ENCODE assay signal across 8 cellular contexts in the genomic region with DNA sequence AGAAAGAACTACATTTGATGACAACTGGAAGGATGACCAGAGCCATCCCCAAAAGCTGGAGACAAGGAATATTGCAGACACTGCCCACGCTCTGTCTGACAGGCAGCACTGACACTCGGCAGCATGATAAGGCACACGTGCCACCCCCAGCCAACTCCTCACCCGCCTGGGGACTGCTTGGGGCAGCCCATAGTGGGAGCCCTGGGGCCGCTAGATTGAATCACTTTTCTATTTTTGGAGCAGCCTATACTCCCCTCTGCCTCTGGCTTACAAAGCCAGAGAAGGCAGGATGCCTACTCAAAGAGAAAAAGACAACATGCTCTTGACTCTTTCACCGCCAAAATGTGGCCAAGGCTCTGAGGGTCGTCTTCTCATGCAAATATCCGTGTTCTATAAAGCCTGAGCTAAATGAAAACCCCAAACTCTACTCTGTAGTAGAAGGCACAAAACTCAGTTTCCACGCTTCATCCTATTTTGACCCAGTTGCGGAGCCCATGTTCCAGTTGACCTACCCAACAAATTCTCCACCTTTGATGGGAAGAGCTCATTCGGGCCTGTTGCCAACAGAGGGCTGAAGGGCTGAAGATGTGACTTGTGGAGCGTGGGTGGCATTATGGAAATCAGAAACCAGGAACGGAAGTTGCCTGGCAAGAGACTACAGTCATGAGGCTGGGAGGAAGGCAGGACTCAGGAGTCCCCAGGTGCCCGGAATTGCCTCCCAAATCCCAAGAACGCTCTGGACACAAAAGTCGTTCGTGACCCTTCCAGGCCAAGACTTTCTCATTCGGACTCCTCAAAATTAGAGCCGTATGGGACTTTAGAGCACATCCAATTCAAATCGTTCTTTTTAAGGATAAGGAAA. TPM values are rescaled to one million over a fixed set of nuclear protein-coding genes. Genes with fewer than 3 reads are reported as not detected.
DNase-seq lines count a peak whose midpoint lies in the region; ATAC-seq, FAIRE-seq and TF ChIP-seq lines count a peak whose summit lies in the region.

No MANE protein-coding gene starts in this region.

- intact Hi-C loops in MCF 10A (cut with micrococcal nuclease) (loop anchor here (1.0 to 5.0 kb wide), 2 partner anchors 18 to 36 kb away; no protein-coding TSS in a partner anchor), HepG2 (cut with micrococcal nuclease; ENCODE audit: unreplicated experiment) (no loop called here)

- peak; percentile 58 for FAIRE-seq in HepG2 (lab: Jason Lieb, UNC)

- peak overlapping the region; percentile 88 for H3K4me2 ChIP-seq in HepG2 (ENCODE audit: low read depth, low read length)

- H3K27ac Mint-ChIP-seq in MCF 10A (ENCODE audit: low read depth, unreplicated experiment): peak overlapping the region; percentile 93

- CTCF ChIA-PET in MCF 10A (lab: Yijun Ruan, JAX) (interaction anchor here (0.5 to 6.5 kb wide), 15 partner anchors 8 to 684 kb away, joined by 3 to 72 read pairs (median 6); no protein-coding TSS in a partner anchor), HepG2 (lab: Yijun Ruan, JAX; ENCODE audit: low intra/inter-chr PET ratio, low total read pairs) (no interaction called here)

- H3K27me3 ChIP-seq in HepG2 (ENCODE audit: control insufficient read depth in 1 of 2, insufficient read depth in 2 of 2, low read length in 2 of 2): no peaks in the 10 kb centered on the region; a peak in 1 of 5 replicates

- peaks cover 14% of the 10 kb centered on the region for H4K20me1 ChIP-seq in HepG2 (ENCODE audit: insufficient read depth, low read length)

- TF ChIP-seq CTCF in MCF 10A (IDR thresholded peaks at IDR 0.05; ENCODE audit: unreplicated experiment): no peak
- TF ChIP-seq CTCF in HepG2 (CRISPR knock-in tag; IDR thresholded peaks at IDR 0.05): no peak

- H3K9me3 ChIP-seq in HepG2 (ENCODE audit: low read length): no peaks in the 10 kb centered on the region

- peaks cover 16 to 41% of the 10 kb centered on the region in 2 experiments for H3K36me3 ChIP-seq in HepG2 (replicated peaks in 1 of 2; ENCODE audit: control insufficient read depth in 1 of 2, insufficient read depth in 2 of 2, low read length in 2 of 2)

- ATAC-seq in HG03064 (IDR thresholded peaks at IDR 0.05; ENCODE audit: low read depth, unreplicated experiment) (peak; percentile 40), HepG2 (peak; percentile 14; the same call in 2 of the 3 replicates)

- peak overlapping the region; percentile 78 for H3K27ac ChIP-seq in HepG2 (ENCODE audit: extremely low read length, insufficient read depth, low read length)

- in situ Hi-C loops in SK-MEL-5 (cut with HindIII; ENCODE audit: low pct_unique_long_range_greater_than_20kb, low sequenced_read_pairs): no loop called here
- in situ Hi-C loops in HepG2 (cut with HindIII; ENCODE audit: extremely low pct_ligation_motif_present, low pct_unique_long_range_greater_than_20kb): no loop called here

- DNase-seq in NCI-H146 (lab: John Stamatoyannopoulos, UW) (peak; percentile 30), NCI-H146 treated with DMSO at 0.1 percent for 48 hours (lab: John Stamatoyannopoulos, UW; ENCODE audit: unreplicated experiment) (no peak), SK-MEL-5 (ENCODE audit: low read depth, low spot score) (peak; percentile 52), MCF 10A (ENCODE audit: unreplicated experiment) (peak; percentile 77), HepG2 (ENCODE audit: low spot score) (peak; percentile 35), HuH-7 (ENCODE audit: low spot score) (no peak)
- DNase-seq in stimulated activated CD8-positive, alpha-beta memory T cell treated with anti-CD3 and anti-CD28 coated beads, Interleukin-15, amount 100 ng/mL, for 48 hours (ENCODE audit: low read depth in 2 of 2): peak; percentile 32 to 57

- POLR2A ChIA-PET in MCF 10A (lab: Yijun Ruan, JAX): interaction anchor here (0.7 to 10.4 kb wide), 30 partner anchors 8 to 470 kb away, joined by 3 to 210 read pairs (median 6); a partner anchor contains a TSS
- POLR2A ChIA-PET in HepG2 (lab: Yijun Ruan, JAX): interaction anchor here (0.7 to 7.1 kb wide), 13 partner anchors 10 to 178 kb away, joined by 3 to 115 read pairs (median 6); a partner anchor contains a TSS

- H3K9me3 Mint-ChIP-seq in MCF 10A (ENCODE audit: unreplicated experiment): no peaks in the 10 kb centered on the region

- H3K4me1 Mint-ChIP-seq in MCF 10A (ENCODE audit: insufficient read depth, unreplicated experiment): peaks cover 49% of the 10 kb centered on the region

- no peaks in the 10 kb centered on the region for H3K27me3 Mint-ChIP-seq in MCF 10A (ENCODE audit: insufficient read depth, unreplicated experiment)

- 0 out of 4 replicates have a peak, but pooled peaks of 1 of the 2 experiments have one; percentile 10 for TF ChIP-seq POLR2A in HepG2 (IDR thresholded peaks at IDR 0.05; ENCODE audit: insufficient read depth in 1 of 2, low read depth in 2 of 2, low read length in 2 of 2)

- BruUV-seq in MCF 10A (replicated peaks; lab: Mats Ljungman, UMichigan): TSS peak; percentile 31
- TSS peak; percentile 55 for BruUV-seq in HepG2 (replicated peaks; lab: Mats Ljungman, UMichigan)

- H2AFZ ChIP-seq in HepG2 (ENCODE audit: low read length): no peak overlapping the region

- no peak for TF ChIP-seq EP300 in HepG2 (IDR thresholded peaks at IDR 0.05; ENCODE audit: low read depth in 2 of 2, low read length in 2 of 2)
- no peak for TF ChIP-seq EP300 in HepG2 (CRISPR knock-in tag; IDR thresholded peaks at IDR 0.05; ENCODE audit: borderline replicate concordance)

- peak overlapping the region; percentile 96 for H3K9ac ChIP-seq in HepG2 (ENCODE audit: insufficient read depth, low read depth, low read length)

- H3K79me2 ChIP-seq in HepG2 (ENCODE audit: insufficient read depth, low read length): peaks cover 50% of the 10 kb centered on the region

- peaks cover 33% of the 10 kb centered on the region for H3K36me3 Mint-ChIP-seq in MCF 10A (ENCODE audit: insufficient read depth, unreplicated experiment)

- peaks cover 33% of the 10 kb centered on the region for H3K4me1 ChIP-seq in HepG2 (ENCODE audit: insufficient read depth, low read length)

- peak overlapping the region; percentile 92 for H3K4me3 Mint-ChIP-seq in MCF 10A (ENCODE audit: unreplicated experiment)

- peak overlapping the region; percentile 71 to 95 (median 87) for H3K4me3 ChIP-seq in HepG2 (replicated peaks in 1 of 3; ENCODE audit: insufficient read depth in 1 of 3, low read depth in 2 of 3, low read length in 3 of 3)

- WGBS in HepG2 (ENCODE audit: low lambda C conversion rate): 26% methylated on average over 18 of the region's 20 CpGs

- TF ChIP-seq RAD21 in HepG2 (CRISPR knock-in tag; IDR thresholded peaks at IDR 0.05): no peak

RNA-seq across cellular contexts. Expression of a gene that starts 1.1 kb away (rescaled TPM):
- 77.5 and 80.5 TPM in 2 replicates for total RNA-seq in SK-MEL-5 (2014; rRNA removed; shearing (Covaris generic))
- 76.8 and 93.4 TPM in 2 replicates for polyA plus RNA-seq in SK-MEL-5 (2015; cell fraction: cytosol; rRNA removed)
- 206 and 212 TPM in 2 replicates for polyA plus RNA-seq in SK-MEL-5 (2015; cell fraction: nucleus; rRNA removed)
- 118 and 140 TPM in 2 replicates for total RNA-seq in MCF 10A (2022)
- 63.3 and 84.0 TPM in 2 replicates for total RNA-seq in HepG2 (2016; rRNA removed; fragmentation: Illumina TruSeq; extraction: Trizol)
- 12.6 and 13.1 TPM in 2 replicates for total RNA-seq in HepG2 (2016; cell fraction: cytosol; rRNA removed; fragmentation: Illumina TruSeq; extraction: Trizol; ENCODE audit: low read depth)
- total RNA-seq in HepG2 (2016; cell fraction: insoluble cytoplasmic fraction; rRNA removed; fragmentation: Illumina TruSeq; extraction: Trizol): 55.1 and 82.8 TPM in 2 replicates
- 44.2 and 45.4 TPM in 2 replicates for total RNA-seq in HepG2 (2016; cell fraction: membrane; rRNA removed; fragmentation: Illumina TruSeq; extraction: Trizol)
- 75.1 and 86.3 TPM in 2 replicates for total RNA-seq in HepG2 (2016; cell fraction: nucleus; rRNA removed; fragmentation: Illumina TruSeq; extraction: Trizol)
- polyA plus RNA-seq in HepG2 (2011; rRNA removed): 50.5 and 65.4 TPM in 2 replicates
- 20.9 and 25.1 TPM in 2 replicates for polyA plus RNA-seq in HepG2 (2011; cell fraction: cytosol; rRNA removed)
- polyA plus RNA-seq in HepG2 (2011; cell fraction: nucleus; rRNA removed): 352 and 450 TPM in 2 replicates
- 45.3 and 71.3 TPM in 2 replicates for polyA plus RNA-seq in HepG2 (2012)
- polyA plus RNA-seq in HepG2 (2016; cell fraction: cytosol; fragmentation: Illumina TruSeq; extraction: Trizol; ENCODE audit: low read depth): 5.4 and 6.5 TPM in 2 replicates
- 37.6 and 46.7 TPM in 2 replicates for polyA plus RNA-seq in HepG2 (2016; cell fraction: insoluble cytoplasmic fraction; fragmentation: Illumina TruSeq; extraction: Trizol; ENCODE audit: low read depth)
- 22.0 and 23.8 TPM in 2 replicates for polyA plus RNA-seq in HepG2 (2016; cell fraction: membrane; fragmentation: Illumina TruSeq; extraction: Trizol; ENCODE audit: low read depth)
- polyA plus RNA-seq in HepG2 (2016; cell fraction: nucleus; fragmentation: Illumina TruSeq; extraction: Trizol; ENCODE audit: insufficient read depth, low read depth): 139 and 147 TPM in 2 replicates
- 53.9 and 57.0 TPM in 2 replicates for polyA minus RNA-seq in HepG2 (2011; rRNA and poly(A)+ RNA removed; ENCODE audit: low replicate concordance)
- polyA minus RNA-seq in HepG2 (2011; cell fraction: cytosol; rRNA and poly(A)+ RNA removed): 10.8 and 16.1 TPM in 2 replicates
- polyA minus RNA-seq in HepG2 (2011; cell fraction: nucleus; rRNA and poly(A)+ RNA removed): 54.7 and 55.9 TPM in 2 replicates

RNA-seq across cellular contexts. Expression of a gene that starts 2.6 kb away (rescaled TPM):
- 0.96 and 1.0 TPM in 2 replicates for total RNA-seq in SK-MEL-5 (2014; rRNA removed; shearing (Covaris generic))
- polyA plus RNA-seq in SK-MEL-5 (2015; cell fraction: cytosol; rRNA removed): 4.7 and 6.2 TPM in 2 replicates
- 23.9 and 44.5 TPM in 2 replicates for polyA plus RNA-seq in SK-MEL-5 (2015; cell fraction: nucleus; rRNA removed)
- 8.1 and 12.5 TPM in 2 replicates for total RNA-seq in MCF 10A (2022)
- total RNA-seq in HepG2 (2016; rRNA removed; fragmentation: Illumina TruSeq; extraction: Trizol): 1.0 and 1.9 TPM in 2 replicates
- 1.1 and 1.5 TPM in 2 replicates for total RNA-seq in HepG2 (2016; cell fraction: cytosol; rRNA removed; fragmentation: Illumina TruSeq; extraction: Trizol; ENCODE audit: low read depth)
- 0.64 and 1.5 TPM in 2 replicates for total RNA-seq in HepG2 (2016; cell fraction: insoluble cytoplasmic fraction; rRNA removed; fragmentation: Illumina TruSeq; extraction: Trizol)
- total RNA-seq in HepG2 (2016; cell fraction: membrane; rRNA removed; fragmentation: Illumina TruSeq; extraction: Trizol): 1.1 and 1.3 TPM in 2 replicates
- 2.0 and 2.1 TPM in 2 replicates for total RNA-seq in HepG2 (2016; cell fraction: nucleus; rRNA removed; fragmentation: Illumina TruSeq; extraction: Trizol)
- 0.99 and 1.2 TPM in 2 replicates for polyA plus RNA-seq in HepG2 (2011; rRNA removed)
- 0.76 and 0.85 TPM in 2 replicates for polyA plus RNA-seq in HepG2 (2011; cell fraction: cytosol; rRNA removed)
- polyA plus RNA-seq in HepG2 (2011; cell fraction: nucleus; rRNA removed): 5.2 and 5.4 TPM in 2 replicates
- polyA plus RNA-seq in HepG2 (2012): 1.4 and 1.9 TPM in 2 replicates
- 0.53 and 0.85 TPM in 2 replicates for polyA plus RNA-seq in HepG2 (2016; cell fraction: cytosol; fragmentation: Illumina TruSeq; extraction: Trizol; ENCODE audit: low read depth)
- 1.1 and 1.6 TPM in 2 replicates for polyA plus RNA-seq in HepG2 (2016; cell fraction: insoluble cytoplasmic fraction; fragmentation: Illumina TruSeq; extraction: Trizol; ENCODE audit: low read depth)
- polyA plus RNA-seq in HepG2 (2016; cell fraction: membrane; fragmentation: Illumina TruSeq; extraction: Trizol; ENCODE audit: low read depth): 1.3 and 1.7 TPM in 2 replicates
- polyA plus RNA-seq in HepG2 (2016; cell fraction: nucleus; fragmentation: Illumina TruSeq; extraction: Trizol; ENCODE audit: insufficient read depth, low read depth): 5.3 and 6.9 TPM in 2 replicates
- 2.6 and 8.0 TPM in 2 replicates for polyA minus RNA-seq in HepG2 (2011; rRNA and poly(A)+ RNA removed; ENCODE audit: low replicate concordance)
- 0.40 and 0.44 TPM in 2 replicates for polyA minus RNA-seq in HepG2 (2011; cell fraction: cytosol; rRNA and poly(A)+ RNA removed)
- 3.3 and 5.2 TPM in 2 replicates for polyA minus RNA-seq in HepG2 (2011; cell fraction: nucleus; rRNA and poly(A)+ RNA removed)

RNA-seq across cellular contexts. Expression of a gene that starts 14.0 kb away (rescaled TPM):
- total RNA-seq in SK-MEL-5 (2014; rRNA removed; shearing (Covaris generic)): 408 and 450 TPM in 2 replicates
- polyA plus RNA-seq in SK-MEL-5 (2015; cell fraction: cytosol; rRNA removed): 616 and 653 TPM in 2 replicates
- 218 and 291 TPM in 2 replicates for polyA plus RNA-seq in SK-MEL-5 (2015; cell fraction: nucleus; rRNA removed)
- total RNA-seq in MCF 10A (2022) (12.9 and 17.5 TPM in 2 replicates), HepG2 (2016; rRNA removed; fragmentation: Illumina TruSeq; extraction: Trizol) (39.1 and 75.8 TPM in 2 replicates)
- 34.4 and 37.4 TPM in 2 replicates for total RNA-seq in HepG2 (2016; cell fraction: cytosol; rRNA removed; fragmentation: Illumina TruSeq; extraction: Trizol; ENCODE audit: low read depth)
- total RNA-seq in HepG2 (2016; cell fraction: insoluble cytoplasmic fraction; rRNA removed; fragmentation: Illumina TruSeq; extraction: Trizol): 35.7 and 69.6 TPM in 2 replicates
- 57.3 and 67.6 TPM in 2 replicates for total RNA-seq in HepG2 (2016; cell fraction: membrane; rRNA removed; fragmentation: Illumina TruSeq; extraction: Trizol)
- 62.3 and 73.9 TPM in 2 replicates for total RNA-seq in HepG2 (2016; cell fraction: nucleus; rRNA removed; fragmentation: Illumina TruSeq; extraction: Trizol)
- 41.4 and 44.6 TPM in 2 replicates for polyA plus RNA-seq in HepG2 (2011; rRNA removed)
- polyA plus RNA-seq in HepG2 (2011; cell fraction: cytosol; rRNA removed): 38.5 and 52.1 TPM in 2 replicates
- polyA plus RNA-seq in HepG2 (2011; cell fraction: nucleus; rRNA removed): 27.1 and 28.7 TPM in 2 replicates
- polyA plus RNA-seq in HepG2 (2012): 36.7 and 48.6 TPM in 2 replicates
- 39.0 and 42.6 TPM in 2 replicates for polyA plus RNA-seq in HepG2 (2016; cell fraction: cytosol; fragmentation: Illumina TruSeq; extraction: Trizol; ENCODE audit: low read depth)
- 35.3 and 40.7 TPM in 2 replicates for polyA plus RNA-seq in HepG2 (2016; cell fraction: insoluble cytoplasmic fraction; fragmentation: Illumina TruSeq; extraction: Trizol; ENCODE audit: low read depth)
- 59.5 and 62.9 TPM in 2 replicates for polyA plus RNA-seq in HepG2 (2016; cell fraction: membrane; fragmentation: Illumina TruSeq; extraction: Trizol; ENCODE audit: low read depth)
- 102 and 103 TPM in 2 replicates for polyA plus RNA-seq in HepG2 (2016; cell fraction: nucleus; fragmentation: Illumina TruSeq; extraction: Trizol; ENCODE audit: insufficient read depth, low read depth)
- 31.1 and 42.5 TPM in 2 replicates for polyA minus RNA-seq in HepG2 (2011; rRNA and poly(A)+ RNA removed; ENCODE audit: low replicate concordance)
- 12.0 and 17.1 TPM in 2 replicates for polyA minus RNA-seq in HepG2 (2011; cell fraction: cytosol; rRNA and poly(A)+ RNA removed)
- polyA minus RNA-seq in HepG2 (2011; cell fraction: nucleus; rRNA and poly(A)+ RNA removed): 14.3 and 17.9 TPM in 2 replicates

RNA-seq across cellular contexts. Expression of a gene that starts 17.6 kb away (rescaled TPM):
- total RNA-seq in SK-MEL-5 (2014; rRNA removed; shearing (Covaris generic)): 0.27 TPM in 1 of 2 replicates, not detected in the other
- not detected in 2 replicates for polyA plus RNA-seq in SK-MEL-5 (2015; cell fraction: cytosol; rRNA removed)
- not detected in 2 replicates for polyA plus RNA-seq in SK-MEL-5 (2015; cell fraction: nucleus; rRNA removed)
- total RNA-seq in MCF 10A (2022) (0.49 TPM in 1 of 2 replicates, not detected in the other), HepG2 (2016; rRNA removed; fragmentation: Illumina TruSeq; extraction: Trizol) (0.24 TPM in 1 of 2 replicates, not detected in the other)
- total RNA-seq in HepG2 (2016; cell fraction: cytosol; rRNA removed; fragmentation: Illumina TruSeq; extraction: Trizol; ENCODE audit: low read depth): not detected in 2 replicates
- not detected in 2 replicates for total RNA-seq in HepG2 (2016; cell fraction: insoluble cytoplasmic fraction; rRNA removed; fragmentation: Illumina TruSeq; extraction: Trizol)
- not detected in 2 replicates for total RNA-seq in HepG2 (2016; cell fraction: membrane; rRNA removed; fragmentation: Illumina TruSeq; extraction: Trizol)
- total RNA-seq in HepG2 (2016; cell fraction: nucleus; rRNA removed; fragmentation: Illumina TruSeq; extraction: Trizol): not detected in 2 replicates
- polyA plus RNA-seq in HepG2 (2011; rRNA removed): not detected in 2 replicates
- not detected in 2 replicates for polyA plus RNA-seq in HepG2 (2011; cell fraction: cytosol; rRNA removed)
- polyA plus RNA-seq in HepG2 (2011; cell fraction: nucleus; rRNA removed): 0.50 TPM in 1 of 2 replicates, not detected in the other
- polyA plus RNA-seq in HepG2 (2012): not detected in 2 replicates
- polyA plus RNA-seq in HepG2 (2016; cell fraction: cytosol; fragmentation: Illumina TruSeq; extraction: Trizol; ENCODE audit: low read depth): not detected in 2 replicates
- polyA plus RNA-seq in HepG2 (2016; cell fraction: insoluble cytoplasmic fraction; fragmentation: Illumina TruSeq; extraction: Trizol; ENCODE audit: low read depth): not detected in 2 replicates
- not detected in 2 replicates for polyA plus RNA-seq in HepG2 (2016; cell fraction: membrane; fragmentation: Illumina TruSeq; extraction: Trizol; ENCODE audit: low read depth)
- polyA plus RNA-seq in HepG2 (2016; cell fraction: nucleus; fragmentation: Illumina TruSeq; extraction: Trizol; ENCODE audit: insufficient read depth, low read depth): not detected in 2 replicates
- polyA minus RNA-seq in HepG2 (2011; rRNA and poly(A)+ RNA removed; ENCODE audit: low replicate concordance): 3.2 TPM in 1 of 2 replicates, not detected in the other
- polyA minus RNA-seq in HepG2 (2011; cell fraction: cytosol; rRNA and poly(A)+ RNA removed): not detected in 2 replicates
- 1.6 TPM in 1 of 2 replicates, not detected in the other for polyA minus RNA-seq in HepG2 (2011; cell fraction: nucleus; rRNA and poly(A)+ RNA removed)

RNA-seq across cellular contexts. Expression of a gene that starts 33.7 kb away (rescaled TPM):
- total RNA-seq in SK-MEL-5 (2014; rRNA removed; shearing (Covaris generic)): 0.13 and 0.32 TPM in 2 replicates
- polyA plus RNA-seq in SK-MEL-5 (2015; cell fraction: cytosol; rRNA removed): 0.44 and 0.61 TPM in 2 replicates
- 26.7 and 31.6 TPM in 2 replicates for polyA plus RNA-seq in SK-MEL-5 (2015; cell fraction: nucleus; rRNA removed)
- total RNA-seq in MCF 10A (2022) (21.5 and 29.2 TPM in 2 replicates), HepG2 (2016; rRNA removed; fragmentation: Illumina TruSeq; extraction: Trizol) (0.14 and 0.82 TPM in 2 replicates)
- total RNA-seq in HepG2 (2016; cell fraction: cytosol; rRNA removed; fragmentation: Illumina TruSeq; extraction: Trizol; ENCODE audit: low read depth): 0.26 TPM in 1 of 2 replicates, not detected in the other
- 0.10 and 0.71 TPM in 2 replicates for total RNA-seq in HepG2 (2016; cell fraction: insoluble cytoplasmic fraction; rRNA removed; fragmentation: Illumina TruSeq; extraction: Trizol)
- total RNA-seq in HepG2 (2016; cell fraction: membrane; rRNA removed; fragmentation: Illumina TruSeq; extraction: Trizol): 0.34 and 0.43 TPM in 2 replicates
- 1.0 and 1.1 TPM in 2 replicates for total RNA-seq in HepG2 (2016; cell fraction: nucleus; rRNA removed; fragmentation: Illumina TruSeq; extraction: Trizol)
- polyA plus RNA-seq in HepG2 (2011; rRNA removed): 1.4 and 2.0 TPM in 2 replicates
- polyA plus RNA-seq in HepG2 (2011; cell fraction: cytosol; rRNA removed): 0.21 and 0.47 TPM in 2 replicates
- polyA plus RNA-seq in HepG2 (2011; cell fraction: nucleus; rRNA removed): 25.1 and 43.0 TPM in 2 replicates
- polyA plus RNA-seq in HepG2 (2012): 2.4 and 4.5 TPM in 2 replicates
- polyA plus RNA-seq in HepG2 (2016; cell fraction: cytosol; fragmentation: Illumina TruSeq; extraction: Trizol; ENCODE audit: low read depth): 0.09 and 0.17 TPM in 2 replicates
- polyA plus RNA-seq in HepG2 (2016; cell fraction: insoluble cytoplasmic fraction; fragmentation: Illumina TruSeq; extraction: Trizol; ENCODE audit: low read depth): 0.32 and 0.57 TPM in 2 replicates
- polyA plus RNA-seq in HepG2 (2016; cell fraction: membrane; fragmentation: Illumina TruSeq; extraction: Trizol; ENCODE audit: low read depth): 0.24 and 0.26 TPM in 2 replicates
- polyA plus RNA-seq in HepG2 (2016; cell fraction: nucleus; fragmentation: Illumina TruSeq; extraction: Trizol; ENCODE audit: insufficient read depth, low read depth): 3.7 and 4.1 TPM in 2 replicates
- 0.98 and 1.0 TPM in 2 replicates for polyA minus RNA-seq in HepG2 (2011; rRNA and poly(A)+ RNA removed; ENCODE audit: low replicate concordance)
- 0.59 and 1.9 TPM in 2 replicates for polyA minus RNA-seq in HepG2 (2011; cell fraction: cytosol; rRNA and poly(A)+ RNA removed)
- polyA minus RNA-seq in HepG2 (2011; cell fraction: nucleus; rRNA and poly(A)+ RNA removed): 1.9 and 2.4 TPM in 2 replicates

Comparison
In these comparisons a context has a peak if more than half of its experiments do, and no peak if none do; other contexts are left out.
1. DNase-seq: peak in NCI-H146 (single experiment), SK-MEL-5 (single experiment), MCF 10A (single experiment), HepG2 (single experiment) and stimulated activated CD8-positive, alpha-beta memory T cell treated with anti-CD3 and anti-CD28 coated beads, Interleukin-15, amount 100 ng/mL, for 48 hours (2 of 2); none in NCI-H146 treated with DMSO at 0.1 percent for 48 hours (single experiment) and HuH-7 (single experiment).